Comparison of ENCODE assay signal across 7 cellular contexts in the genomic region with DNA sequence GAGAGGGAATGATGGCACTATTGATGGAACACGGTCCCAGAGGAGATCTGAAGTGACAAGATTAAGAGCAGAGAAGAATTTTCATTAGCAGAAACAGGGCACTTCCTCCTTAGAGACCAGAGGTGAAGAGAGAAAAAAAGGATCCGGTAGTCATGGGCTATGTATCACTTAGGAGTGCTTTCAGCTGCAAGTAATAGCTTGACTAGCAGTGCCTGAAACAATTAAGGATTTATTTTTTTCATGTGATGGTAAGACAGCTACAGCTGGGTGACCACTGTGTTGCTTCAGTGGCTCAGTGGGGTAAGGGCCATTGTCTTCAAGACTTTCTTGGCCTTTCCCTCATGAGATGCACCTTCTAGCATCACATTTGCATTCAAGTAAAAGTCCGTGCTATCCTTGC.
"Had no signal": no experiment of that assay in that cellular context is flagged by ENCODE, and none has a peak within 500 bp of the region (broad histone marks: within the 10 kb centered on the region; RNA-seq: fewer than 3 reads in every experiment).

No MANE protein-coding gene starts in this region.

- H3K4me3 ChIP-seq: GM23338, HAP-1 had no signal

- H3K27ac ChIP-seq: HL-60 had no signal

- FAIRE-seq: HepG2 had no signal

- DNase-seq: H7, HFFc6, KBM-7 had no signal

- H3K9me3 ChIP-seq: HAP-1 had no signal

- H2AFZ ChIP-seq: GM23338 had no signal

- H3K36me3 ChIP-seq: HAP-1 had no signal

- H3K4me2 ChIP-seq: GM23338 had no signal

- H3K4me1 ChIP-seq: HAP-1 had no signal
